ENCODE assay signal across 1 cellular context in the genomic region with DNA sequence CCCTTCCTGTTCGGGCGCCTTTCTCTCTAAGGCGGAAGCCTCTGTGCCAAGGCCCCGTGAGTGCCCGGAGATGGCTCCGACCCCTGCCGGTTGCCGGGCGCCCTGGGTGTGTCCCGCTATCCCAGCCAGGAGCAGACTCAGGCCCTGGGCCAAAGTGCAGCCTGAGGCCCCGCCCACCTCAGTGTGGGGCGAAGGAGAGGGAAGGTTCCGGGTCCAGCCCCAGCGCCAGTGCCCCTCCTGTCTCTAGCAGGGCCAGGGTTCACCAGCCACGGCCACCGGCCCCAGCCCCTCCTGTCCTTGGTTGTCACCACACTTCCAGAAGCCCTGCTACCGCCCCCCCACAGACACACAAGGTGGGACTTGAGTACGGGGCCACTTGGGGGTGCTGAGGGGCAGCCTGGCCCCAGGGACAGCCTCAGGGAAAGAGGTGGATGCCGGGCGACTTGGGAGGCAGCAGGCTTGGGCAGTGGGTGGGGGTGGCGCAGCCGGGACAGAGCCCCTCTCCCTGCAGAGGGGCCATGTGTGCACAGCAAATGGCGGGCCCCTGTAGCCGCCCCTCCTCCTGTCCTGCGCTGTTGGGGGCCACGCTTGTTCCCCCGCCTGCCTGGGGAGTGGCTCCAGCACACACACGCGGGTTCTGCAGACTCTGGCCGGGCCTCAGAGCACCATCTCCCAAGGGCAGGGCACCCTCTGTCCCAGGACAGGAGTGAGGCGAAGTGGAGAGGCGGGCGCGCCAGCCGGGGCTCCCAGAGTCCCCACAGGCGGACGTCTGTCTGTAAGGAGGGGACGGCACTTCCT.
TF ChIP-seq lines count a peak whose summit lies in the region.

No MANE protein-coding gene starts in this region.

TF ChIP-seq in HepG2, 621 proteins besides CTCF, POLR2A, EP300 and RAD21 (continued from another document and continues in another):
- TF ChIP-seq, protein P1, sequence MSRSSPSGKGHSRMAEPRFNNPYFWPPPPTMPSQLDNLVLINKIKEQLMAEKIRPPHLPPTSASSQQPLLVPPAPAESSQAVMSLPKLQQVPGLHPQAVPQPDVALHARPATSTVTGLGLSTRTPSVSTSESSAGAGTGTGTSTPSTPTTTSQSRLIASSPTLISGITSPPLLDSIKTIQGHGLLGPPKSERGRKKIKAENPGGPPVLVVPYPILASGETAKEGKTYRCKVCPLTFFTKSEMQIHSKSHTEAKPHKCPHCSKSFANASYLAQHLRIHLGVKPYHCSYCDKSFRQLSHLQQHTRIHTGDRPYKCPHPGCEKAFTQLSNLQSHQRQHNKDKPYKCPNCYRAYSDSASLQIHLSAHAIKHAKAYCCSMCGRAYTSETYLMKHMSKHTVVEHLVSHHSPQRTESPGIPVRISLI (CRISPR knock-in tag; IDR thresholded peaks at IDR 0.05; ENCODE audit: borderline replicate concordance): no peak
- TF ChIP-seq CEBPB (IDR thresholded peaks at IDR 0.05; ENCODE audit: borderline replicate concordance, low read depth, low read length) (no peak), SP5 (CRISPR knock-in tag; IDR thresholded peaks at IDR 0.05; ENCODE audit: borderline replicate concordance, low read depth) (peak; percentile 94), SP140L (CRISPR knock-in tag; IDR thresholded peaks at IDR 0.05; ENCODE audit: borderline replicate concordance) (no peak), DPF2 (CRISPR knock-in tag; IDR thresholded peaks at IDR 0.05; ENCODE audit: borderline replicate concordance, low read depth) (no peak; the same call in 1 of the 2 replicates), TBX3 (IDR thresholded peaks at IDR 0.05; ENCODE audit: borderline replicate concordance) (no peak), ZFP37 (CRISPR knock-in tag; IDR thresholded peaks at IDR 0.05; ENCODE audit: borderline replicate concordance) (peak; percentile 73; the same call in 1 of the 2 replicates), ZNF460 (CRISPR knock-in tag; IDR thresholded peaks at IDR 0.05; ENCODE audit: borderline replicate concordance) (no peak; the same call in 1 of the 2 replicates), ZNF792 (CRISPR knock-in tag; IDR thresholded peaks at IDR 0.05) (0 out of 2 replicates have a peak, but pooled peaks have one; percentile 35), FOXC1 (CRISPR knock-in tag; IDR thresholded peaks at IDR 0.05; ENCODE audit: borderline replicate concordance) (peak; percentile 19; the same call in 1 of the 2 replicates), KDM5B (CRISPR knock-in tag; IDR thresholded peaks at IDR 0.05; ENCODE audit: borderline replicate concordance) (peak; percentile 75; the same call in 1 of the 2 replicates), ZNF598 (CRISPR knock-in tag; IDR thresholded peaks at IDR 0.05; ENCODE audit: borderline replicate concordance) (0 out of 2 replicates have a peak, but pooled peaks have one; percentile 38), HOXA5 (CRISPR knock-in tag; IDR thresholded peaks at IDR 0.05) (peak; percentile 75), HMGA1 (CRISPR knock-in tag; conservative IDR thresholded peaks at IDR 0.05) (no peak), NR2F6 (IDR thresholded peaks at IDR 0.05) (peak; percentile 55; the same call in 1 of the 2 replicates), NR2F6 (CRISPR knock-in tag; IDR thresholded peaks at IDR 0.05) (peak; percentile 79), ZNF343 (CRISPR knock-in tag; IDR thresholded peaks at IDR 0.05) (no peak), NFRKB (IDR thresholded peaks at IDR 0.05) (no peak), EEA1 (CRISPR knock-in tag; IDR thresholded peaks at IDR 0.05; ENCODE audit: borderline replicate concordance) (no peak)
- TF ChIP-seq, protein P2, sequence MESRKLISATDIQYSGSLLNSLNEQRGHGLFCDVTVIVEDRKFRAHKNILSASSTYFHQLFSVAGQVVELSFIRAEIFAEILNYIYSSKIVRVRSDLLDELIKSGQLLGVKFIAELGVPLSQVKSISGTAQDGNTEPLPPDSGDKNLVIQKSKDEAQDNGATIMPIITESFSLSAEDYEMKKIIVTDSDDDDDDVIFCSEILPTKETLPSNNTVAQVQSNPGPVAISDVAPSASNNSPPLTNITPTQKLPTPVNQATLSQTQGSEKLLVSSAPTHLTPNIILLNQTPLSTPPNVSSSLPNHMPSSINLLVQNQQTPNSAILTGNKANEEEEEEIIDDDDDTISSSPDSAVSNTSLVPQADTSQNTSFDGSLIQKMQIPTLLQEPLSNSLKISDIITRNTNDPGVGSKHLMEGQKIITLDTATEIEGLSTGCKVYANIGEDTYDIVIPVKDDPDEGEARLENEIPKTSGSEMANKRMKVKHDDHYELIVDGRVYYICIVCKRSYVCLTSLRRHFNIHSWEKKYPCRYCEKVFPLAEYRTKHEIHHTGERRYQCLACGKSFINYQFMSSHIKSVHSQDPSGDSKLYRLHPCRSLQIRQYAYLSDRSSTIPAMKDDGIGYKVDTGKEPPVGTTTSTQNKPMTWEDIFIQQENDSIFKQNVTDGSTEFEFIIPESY (CRISPR knock-in tag; IDR thresholded peaks at IDR 0.05): peak; percentile 50; the same call in 1 of the 2 replicates
- TF ChIP-seq, protein P3, sequence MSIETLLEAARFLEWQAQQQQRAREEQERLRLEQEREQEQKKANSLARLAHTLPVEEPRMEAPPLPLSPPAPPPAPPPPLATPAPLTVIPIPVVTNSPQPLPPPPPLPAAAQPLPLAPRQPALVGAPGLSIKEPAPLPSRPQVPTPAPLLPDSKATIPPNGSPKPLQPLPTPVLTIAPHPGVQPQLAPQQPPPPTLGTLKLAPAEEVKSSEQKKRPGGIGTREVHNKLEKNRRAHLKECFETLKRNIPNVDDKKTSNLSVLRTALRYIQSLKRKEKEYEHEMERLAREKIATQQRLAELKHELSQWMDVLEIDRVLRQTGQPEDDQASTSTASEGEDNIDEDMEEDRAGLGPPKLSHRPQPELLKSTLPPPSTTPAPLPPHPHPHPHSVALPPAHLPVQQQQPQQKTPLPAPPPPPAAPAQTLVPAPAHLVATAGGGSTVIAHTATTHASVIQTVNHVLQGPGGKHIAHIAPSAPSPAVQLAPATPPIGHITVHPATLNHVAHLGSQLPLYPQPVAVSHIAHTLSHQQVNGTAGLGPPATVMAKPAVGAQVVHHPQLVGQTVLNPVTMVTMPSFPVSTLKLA (IDR thresholded peaks at IDR 0.05): no peak
- TF ChIP-seq, protein P4, sequence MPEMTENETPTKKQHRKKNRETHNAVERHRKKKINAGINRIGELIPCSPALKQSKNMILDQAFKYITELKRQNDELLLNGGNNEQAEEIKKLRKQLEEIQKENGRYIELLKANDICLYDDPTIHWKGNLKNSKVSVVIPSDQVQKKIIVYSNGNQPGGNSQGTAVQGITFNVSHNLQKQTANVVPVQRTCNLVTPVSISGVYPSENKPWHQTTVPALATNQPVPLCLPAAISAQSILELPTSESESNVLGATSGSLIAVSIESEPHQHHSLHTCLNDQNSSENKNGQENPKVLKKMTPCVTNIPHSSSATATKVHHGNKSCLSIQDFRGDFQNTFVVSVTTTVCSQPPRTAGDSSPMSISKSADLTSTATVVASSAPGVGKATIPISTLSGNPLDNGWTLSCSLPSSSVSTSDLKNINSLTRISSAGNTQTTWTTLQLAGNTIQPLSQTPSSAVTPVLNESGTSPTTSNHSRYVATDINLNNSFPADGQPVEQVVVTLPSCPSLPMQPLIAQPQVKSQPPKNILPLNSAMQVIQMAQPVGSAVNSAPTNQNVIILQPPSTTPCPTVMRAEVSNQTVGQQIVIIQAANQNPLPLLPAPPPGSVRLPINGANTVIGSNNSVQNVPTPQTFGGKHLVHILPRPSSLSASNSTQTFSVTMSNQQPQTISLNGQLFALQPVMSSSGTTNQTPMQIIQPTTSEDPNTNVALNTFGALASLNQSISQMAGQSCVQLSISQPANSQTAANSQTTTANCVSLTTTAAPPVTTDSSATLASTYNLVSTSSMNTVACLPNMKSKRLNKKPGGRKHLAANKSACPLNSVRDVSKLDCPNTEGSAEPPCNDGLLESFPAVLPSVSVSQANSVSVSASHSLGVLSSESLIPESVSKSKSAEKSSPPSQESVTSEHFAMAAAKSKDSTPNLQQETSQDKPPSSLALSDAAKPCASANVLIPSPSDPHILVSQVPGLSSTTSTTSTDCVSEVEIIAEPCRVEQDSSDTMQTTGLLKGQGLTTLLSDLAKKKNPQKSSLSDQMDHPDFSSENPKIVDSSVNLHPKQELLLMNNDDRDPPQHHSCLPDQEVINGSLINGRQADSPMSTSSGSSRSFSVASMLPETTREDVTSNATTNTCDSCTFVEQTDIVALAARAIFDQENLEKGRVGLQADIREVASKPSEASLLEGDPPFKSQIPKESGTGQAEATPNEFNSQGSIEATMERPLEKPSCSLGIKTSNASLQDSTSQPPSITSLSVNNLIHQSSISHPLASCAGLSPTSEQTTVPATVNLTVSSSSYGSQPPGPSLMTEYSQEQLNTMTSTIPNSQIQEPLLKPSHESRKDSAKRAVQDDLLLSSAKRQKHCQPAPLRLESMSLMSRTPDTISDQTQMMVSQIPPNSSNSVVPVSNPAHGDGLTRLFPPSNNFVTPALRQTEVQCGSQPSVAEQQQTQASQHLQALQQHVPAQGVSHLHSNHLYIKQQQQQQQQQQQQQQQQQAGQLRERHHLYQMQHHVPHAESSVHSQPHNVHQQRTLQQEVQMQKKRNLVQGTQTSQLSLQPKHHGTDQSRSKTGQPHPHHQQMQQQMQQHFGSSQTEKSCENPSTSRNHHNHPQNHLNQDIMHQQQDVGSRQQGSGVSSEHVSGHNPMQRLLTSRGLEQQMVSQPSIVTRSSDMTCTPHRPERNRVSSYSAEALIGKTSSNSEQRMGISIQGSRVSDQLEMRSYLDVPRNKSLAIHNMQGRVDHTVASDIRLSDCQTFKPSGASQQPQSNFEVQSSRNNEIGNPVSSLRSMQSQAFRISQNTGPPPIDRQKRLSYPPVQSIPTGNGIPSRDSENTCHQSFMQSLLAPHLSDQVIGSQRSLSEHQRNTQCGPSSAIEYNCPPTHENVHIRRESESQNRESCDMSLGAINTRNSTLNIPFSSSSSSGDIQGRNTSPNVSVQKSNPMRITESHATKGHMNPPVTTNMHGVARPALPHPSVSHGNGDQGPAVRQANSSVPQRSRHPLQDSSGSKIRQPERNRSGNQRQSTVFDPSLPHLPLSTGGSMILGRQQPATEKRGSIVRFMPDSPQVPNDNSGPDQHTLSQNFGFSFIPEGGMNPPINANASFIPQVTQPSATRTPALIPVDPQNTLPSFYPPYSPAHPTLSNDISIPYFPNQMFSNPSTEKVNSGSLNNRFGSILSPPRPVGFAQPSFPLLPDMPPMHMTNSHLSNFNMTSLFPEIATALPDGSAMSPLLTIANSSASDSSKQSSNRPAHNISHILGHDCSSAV (CRISPR knock-in tag; IDR thresholded peaks at IDR 0.05; ENCODE audit: borderline replicate concordance): no peak
- TF ChIP-seq, protein P5, sequence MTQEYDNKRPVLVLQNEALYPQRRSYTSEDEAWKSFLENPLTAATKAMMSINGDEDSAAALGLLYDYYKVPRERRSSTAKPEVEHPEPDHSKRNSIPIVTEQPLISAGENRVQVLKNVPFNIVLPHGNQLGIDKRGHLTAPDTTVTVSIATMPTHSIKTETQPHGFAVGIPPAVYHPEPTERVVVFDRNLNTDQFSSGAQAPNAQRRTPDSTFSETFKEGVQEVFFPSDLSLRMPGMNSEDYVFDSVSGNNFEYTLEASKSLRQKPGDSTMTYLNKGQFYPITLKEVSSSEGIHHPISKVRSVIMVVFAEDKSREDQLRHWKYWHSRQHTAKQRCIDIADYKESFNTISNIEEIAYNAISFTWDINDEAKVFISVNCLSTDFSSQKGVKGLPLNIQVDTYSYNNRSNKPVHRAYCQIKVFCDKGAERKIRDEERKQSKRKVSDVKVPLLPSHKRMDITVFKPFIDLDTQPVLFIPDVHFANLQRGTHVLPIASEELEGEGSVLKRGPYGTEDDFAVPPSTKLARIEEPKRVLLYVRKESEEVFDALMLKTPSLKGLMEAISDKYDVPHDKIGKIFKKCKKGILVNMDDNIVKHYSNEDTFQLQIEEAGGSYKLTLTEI (CRISPR knock-in tag; conservative IDR thresholded peaks at IDR 0.05): no peak
- TF ChIP-seq, protein P6, sequence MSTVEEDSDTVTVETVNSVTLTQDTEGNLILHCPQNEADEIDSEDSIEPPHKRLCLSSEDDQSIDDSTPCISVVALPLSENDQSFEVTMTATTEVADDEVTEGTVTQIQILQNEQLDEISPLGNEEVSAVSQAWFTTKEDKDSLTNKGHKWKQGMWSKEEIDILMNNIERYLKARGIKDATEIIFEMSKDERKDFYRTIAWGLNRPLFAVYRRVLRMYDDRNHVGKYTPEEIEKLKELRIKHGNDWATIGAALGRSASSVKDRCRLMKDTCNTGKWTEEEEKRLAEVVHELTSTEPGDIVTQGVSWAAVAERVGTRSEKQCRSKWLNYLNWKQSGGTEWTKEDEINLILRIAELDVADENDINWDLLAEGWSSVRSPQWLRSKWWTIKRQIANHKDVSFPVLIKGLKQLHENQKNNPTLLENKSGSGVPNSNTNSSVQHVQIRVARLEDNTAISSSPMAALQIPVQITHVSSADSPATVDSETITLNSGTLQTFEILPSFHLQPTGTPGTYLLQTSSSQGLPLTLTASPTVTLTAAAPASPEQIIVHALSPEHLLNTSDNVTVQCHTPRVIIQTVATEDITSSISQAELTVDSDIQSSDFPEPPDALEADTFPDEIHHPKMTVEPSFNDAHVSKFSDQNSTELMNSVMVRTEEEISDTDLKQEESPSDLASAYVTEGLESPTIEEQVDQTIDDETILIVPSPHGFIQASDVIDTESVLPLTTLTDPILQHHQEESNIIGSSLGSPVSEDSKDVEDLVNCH (CRISPR knock-in tag; IDR thresholded peaks at IDR 0.05): no peak
- TF ChIP-seq, protein P7, sequence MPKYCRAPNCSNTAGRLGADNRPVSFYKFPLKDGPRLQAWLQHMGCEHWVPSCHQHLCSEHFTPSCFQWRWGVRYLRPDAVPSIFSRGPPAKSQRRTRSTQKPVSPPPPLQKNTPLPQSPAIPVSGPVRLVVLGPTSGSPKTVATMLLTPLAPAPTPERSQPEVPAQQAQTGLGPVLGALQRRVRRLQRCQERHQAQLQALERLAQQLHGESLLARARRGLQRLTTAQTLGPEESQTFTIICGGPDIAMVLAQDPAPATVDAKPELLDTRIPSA (CRISPR knock-in tag; IDR thresholded peaks at IDR 0.05; ENCODE audit: borderline replicate concordance): no peak
- TF ChIP-seq, protein P8, sequence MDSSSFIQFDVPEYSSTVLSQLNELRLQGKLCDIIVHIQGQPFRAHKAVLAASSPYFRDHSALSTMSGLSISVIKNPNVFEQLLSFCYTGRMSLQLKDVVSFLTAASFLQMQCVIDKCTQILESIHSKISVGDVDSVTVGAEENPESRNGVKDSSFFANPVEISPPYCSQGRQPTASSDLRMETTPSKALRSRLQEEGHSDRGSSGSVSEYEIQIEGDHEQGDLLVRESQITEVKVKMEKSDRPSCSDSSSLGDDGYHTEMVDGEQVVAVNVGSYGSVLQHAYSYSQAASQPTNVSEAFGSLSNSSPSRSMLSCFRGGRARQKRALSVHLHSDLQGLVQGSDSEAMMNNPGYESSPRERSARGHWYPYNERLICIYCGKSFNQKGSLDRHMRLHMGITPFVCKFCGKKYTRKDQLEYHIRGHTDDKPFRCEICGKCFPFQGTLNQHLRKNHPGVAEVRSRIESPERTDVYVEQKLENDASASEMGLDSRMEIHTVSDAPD (CRISPR knock-in tag; IDR thresholded peaks at IDR 0.05): peak; percentile 65; the same call in 1 of the 2 replicates
- TF ChIP-seq, protein P9, sequence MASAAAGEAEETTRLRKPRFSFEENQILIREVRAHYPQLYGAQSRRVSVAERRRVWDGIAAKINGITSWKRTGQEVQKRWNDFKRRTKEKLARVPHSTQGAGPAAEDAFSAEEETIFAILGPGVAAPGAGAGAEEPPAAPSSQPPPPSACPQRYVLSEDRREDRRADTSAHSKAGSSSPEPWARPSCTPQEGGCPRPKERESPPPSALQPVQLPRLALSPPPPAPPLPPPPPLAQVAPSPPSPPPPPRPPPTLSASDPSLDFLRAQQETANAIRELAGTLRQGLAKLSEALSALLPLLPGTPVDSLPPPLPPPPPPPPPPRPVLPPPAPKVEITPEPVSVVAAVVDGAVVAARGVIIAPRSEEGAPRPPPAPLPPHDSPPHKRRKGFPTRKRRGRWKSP (CRISPR knock-in tag; IDR thresholded peaks at IDR 0.05): 0 out of 2 replicates have a peak, but pooled peaks have one; percentile 53
